In the genomic region with DNA sequence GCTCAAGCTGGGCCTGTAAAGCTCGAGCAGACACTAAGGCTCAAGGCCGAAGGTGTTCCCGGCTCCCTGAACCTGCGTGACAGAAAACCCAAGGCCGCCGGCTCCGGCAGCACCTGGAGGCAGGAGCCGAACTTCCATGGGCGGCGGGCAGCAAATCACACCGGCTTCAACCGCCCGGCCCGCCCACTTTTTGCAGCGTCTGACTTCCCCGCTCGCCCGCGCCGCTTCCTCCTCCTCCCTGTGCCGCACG, we compare ENCODE assay signal across 2 cellular contexts.
A peak's percentile ranks its signal among the peaks of the same experiment; 100 is the strongest.
TF ChIP-seq lines count a peak whose summit lies in the region.

No MANE protein-coding gene starts in this region.

TF ChIP-seq in HCT116, 20 proteins besides CTCF, POLR2A, EP300 and RAD21:
- TF ChIP-seq EGR1 (IDR thresholded peaks at IDR 0.05; ENCODE audit: low read depth) (peak; percentile 65; the same call in 1 of the 2 replicates), TCF7L2 (IDR thresholded peaks at IDR 0.05; ENCODE audit: borderline replicate concordance, extremely low read depth, insufficient read depth, insufficient read length) (peak; percentile 5), CEBPB (IDR thresholded peaks at IDR 0.05; ENCODE audit: low read depth) (no peak), FOSL1 (IDR thresholded peaks at IDR 0.05; ENCODE audit: low read depth) (no peak), POLR2AphosphoS5 (IDR thresholded peaks at IDR 0.05; ENCODE audit: low read depth, low read length) (no peak; the same call in 1 of the 2 replicates), JUND (IDR thresholded peaks at IDR 0.05) (no peak), EZH2 (IDR thresholded peaks at IDR 0.05) (no peak), YY1 (IDR thresholded peaks at IDR 0.05; ENCODE audit: extremely low read depth, insufficient replicate concordance, low read depth, low read length) (no peak), ZFX (IDR thresholded peaks at IDR 0.05) (no peak), ELF1 (IDR thresholded peaks at IDR 0.05; ENCODE audit: borderline replicate concordance, low read depth) (no peak), ZNF274 (IDR thresholded peaks at IDR 0.05; ENCODE audit: low read depth, low read length) (no peak), SP1 (IDR thresholded peaks at IDR 0.05; ENCODE audit: low read depth) (no peak), SIN3A (IDR thresholded peaks at IDR 0.05; ENCODE audit: low read depth) (peak; percentile 67), CBX3 (IDR thresholded peaks at IDR 0.05; ENCODE audit: low read depth) (no peak), SRF (IDR thresholded peaks at IDR 0.05; ENCODE audit: low read depth) (no peak), EZH2phosphoT487 (IDR thresholded peaks at IDR 0.05; ENCODE audit: borderline replicate concordance) (no peak)
- TF ChIP-seq, protein P1, sequence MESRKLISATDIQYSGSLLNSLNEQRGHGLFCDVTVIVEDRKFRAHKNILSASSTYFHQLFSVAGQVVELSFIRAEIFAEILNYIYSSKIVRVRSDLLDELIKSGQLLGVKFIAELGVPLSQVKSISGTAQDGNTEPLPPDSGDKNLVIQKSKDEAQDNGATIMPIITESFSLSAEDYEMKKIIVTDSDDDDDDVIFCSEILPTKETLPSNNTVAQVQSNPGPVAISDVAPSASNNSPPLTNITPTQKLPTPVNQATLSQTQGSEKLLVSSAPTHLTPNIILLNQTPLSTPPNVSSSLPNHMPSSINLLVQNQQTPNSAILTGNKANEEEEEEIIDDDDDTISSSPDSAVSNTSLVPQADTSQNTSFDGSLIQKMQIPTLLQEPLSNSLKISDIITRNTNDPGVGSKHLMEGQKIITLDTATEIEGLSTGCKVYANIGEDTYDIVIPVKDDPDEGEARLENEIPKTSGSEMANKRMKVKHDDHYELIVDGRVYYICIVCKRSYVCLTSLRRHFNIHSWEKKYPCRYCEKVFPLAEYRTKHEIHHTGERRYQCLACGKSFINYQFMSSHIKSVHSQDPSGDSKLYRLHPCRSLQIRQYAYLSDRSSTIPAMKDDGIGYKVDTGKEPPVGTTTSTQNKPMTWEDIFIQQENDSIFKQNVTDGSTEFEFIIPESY (IDR thresholded peaks at IDR 0.05; ENCODE audit: extremely low read depth, insufficient replicate concordance, low read length): no peak
- TF ChIP-seq, protein P2, sequence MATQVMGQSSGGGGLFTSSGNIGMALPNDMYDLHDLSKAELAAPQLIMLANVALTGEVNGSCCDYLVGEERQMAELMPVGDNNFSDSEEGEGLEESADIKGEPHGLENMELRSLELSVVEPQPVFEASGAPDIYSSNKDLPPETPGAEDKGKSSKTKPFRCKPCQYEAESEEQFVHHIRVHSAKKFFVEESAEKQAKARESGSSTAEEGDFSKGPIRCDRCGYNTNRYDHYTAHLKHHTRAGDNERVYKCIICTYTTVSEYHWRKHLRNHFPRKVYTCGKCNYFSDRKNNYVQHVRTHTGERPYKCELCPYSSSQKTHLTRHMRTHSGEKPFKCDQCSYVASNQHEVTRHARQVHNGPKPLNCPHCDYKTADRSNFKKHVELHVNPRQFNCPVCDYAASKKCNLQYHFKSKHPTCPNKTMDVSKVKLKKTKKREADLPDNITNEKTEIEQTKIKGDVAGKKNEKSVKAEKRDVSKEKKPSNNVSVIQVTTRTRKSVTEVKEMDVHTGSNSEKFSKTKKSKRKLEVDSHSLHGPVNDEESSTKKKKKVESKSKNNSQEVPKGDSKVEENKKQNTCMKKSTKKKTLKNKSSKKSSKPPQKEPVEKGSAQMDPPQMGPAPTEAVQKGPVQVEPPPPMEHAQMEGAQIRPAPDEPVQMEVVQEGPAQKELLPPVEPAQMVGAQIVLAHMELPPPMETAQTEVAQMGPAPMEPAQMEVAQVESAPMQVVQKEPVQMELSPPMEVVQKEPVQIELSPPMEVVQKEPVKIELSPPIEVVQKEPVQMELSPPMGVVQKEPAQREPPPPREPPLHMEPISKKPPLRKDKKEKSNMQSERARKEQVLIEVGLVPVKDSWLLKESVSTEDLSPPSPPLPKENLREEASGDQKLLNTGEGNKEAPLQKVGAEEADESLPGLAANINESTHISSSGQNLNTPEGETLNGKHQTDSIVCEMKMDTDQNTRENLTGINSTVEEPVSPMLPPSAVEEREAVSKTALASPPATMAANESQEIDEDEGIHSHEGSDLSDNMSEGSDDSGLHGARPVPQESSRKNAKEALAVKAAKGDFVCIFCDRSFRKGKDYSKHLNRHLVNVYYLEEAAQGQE (IDR thresholded peaks at IDR 0.05; ENCODE audit: low read depth): no peak
- TF ChIP-seq, protein P3, sequence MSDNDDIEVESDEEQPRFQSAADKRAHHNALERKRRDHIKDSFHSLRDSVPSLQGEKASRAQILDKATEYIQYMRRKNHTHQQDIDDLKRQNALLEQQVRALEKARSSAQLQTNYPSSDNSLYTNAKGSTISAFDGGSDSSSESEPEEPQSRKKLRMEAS (IDR thresholded peaks at IDR 0.05): no peak
- TF ChIP-seq, protein P4, sequence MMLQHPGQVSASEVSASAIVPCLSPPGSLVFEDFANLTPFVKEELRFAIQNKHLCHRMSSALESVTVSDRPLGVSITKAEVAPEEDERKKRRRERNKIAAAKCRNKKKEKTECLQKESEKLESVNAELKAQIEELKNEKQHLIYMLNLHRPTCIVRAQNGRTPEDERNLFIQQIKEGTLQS (IDR thresholded peaks at IDR 0.05): no peak

TF ChIP-seq in SK-N-SH, 30 proteins besides CTCF, POLR2A, EP300 and RAD21:
- TF ChIP-seq TAF1 (IDR thresholded peaks at IDR 0.05; ENCODE audit: borderline replicate concordance, low read depth, low read length): no peak
- 0 out of 2 replicates have a peak, but pooled peaks have one; percentile 35 for TF ChIP-seq NRF1 (IDR thresholded peaks at IDR 0.05; ENCODE audit: low read depth, low read length)
- 0 out of 2 replicates have a peak, but pooled peaks have one; percentile 6 for TF ChIP-seq SIN3A (IDR thresholded peaks at IDR 0.05; ENCODE audit: borderline replicate concordance, low read depth, low read length)
- no peak for TF ChIP-seq GABPA (IDR thresholded peaks at IDR 0.05; ENCODE audit: low read depth)
- TF ChIP-seq, protein P5, sequence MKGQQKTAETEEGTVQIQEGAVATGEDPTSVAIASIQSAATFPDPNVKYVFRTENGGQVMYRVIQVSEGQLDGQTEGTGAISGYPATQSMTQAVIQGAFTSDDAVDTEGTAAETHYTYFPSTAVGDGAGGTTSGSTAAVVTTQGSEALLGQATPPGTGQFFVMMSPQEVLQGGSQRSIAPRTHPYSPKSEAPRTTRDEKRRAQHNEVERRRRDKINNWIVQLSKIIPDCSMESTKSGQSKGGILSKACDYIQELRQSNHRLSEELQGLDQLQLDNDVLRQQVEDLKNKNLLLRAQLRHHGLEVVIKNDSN (IDR thresholded peaks at IDR 0.05; ENCODE audit: borderline replicate concordance, low read depth): no peak
- TF ChIP-seq YY1 (IDR thresholded peaks at IDR 0.05; ENCODE audit: low read depth): peak; percentile 50; the same call in 1 of the 2 replicates
